ENCODE assay signal across 14 cellular contexts in the genomic region with DNA sequence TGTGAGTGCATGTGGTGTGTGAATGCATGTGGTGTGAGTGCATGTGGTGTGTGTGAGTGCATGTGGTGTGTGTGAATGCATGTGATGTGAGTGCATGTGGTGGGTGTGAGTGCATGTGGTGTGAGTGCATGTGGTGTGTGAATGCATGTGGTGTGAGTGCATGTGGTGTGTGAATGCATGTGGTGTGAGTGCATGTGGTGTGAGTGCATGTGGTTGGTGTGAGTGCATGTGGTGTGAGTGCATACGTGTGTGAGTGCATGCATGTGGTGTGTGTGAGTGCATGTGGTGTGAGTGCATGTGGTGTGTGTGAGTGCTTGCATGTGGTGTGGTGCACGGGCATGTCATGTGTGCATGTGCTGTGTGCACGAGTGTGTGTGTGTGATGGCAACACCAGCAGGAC. TPM values are rescaled to one million over a fixed set of nuclear protein-coding genes. Genes with fewer than 3 reads are reported as not detected.
A peak's percentile ranks its signal among the peaks of the same experiment; 100 is the strongest.
DNase-seq lines count a peak whose midpoint lies in the region; ATAC-seq, FAIRE-seq and TF ChIP-seq lines count a peak whose summit lies in the region.
"Not testable (repeated sequence)": the region's sequence is repeated elsewhere in the genome, so short reads cannot be mapped to it uniquely, and the experiment has no call there.
"Had no signal": no experiment of that assay in that cellular context is flagged by ENCODE, and none has a peak within 500 bp of the region (broad histone marks: within the 10 kb centered on the region; RNA-seq: fewer than 3 reads in every experiment).

No MANE protein-coding gene starts in this region.

- not testable (repeated sequence) for H4K8ac ChIP-seq in H1 (ENCODE audit: extremely low read depth, insufficient read depth, low read length); trophoblast cell (ENCODE audit: low read depth, low read length)

- H4K91ac ChIP-seq in H1 (replicated peaks; ENCODE audit: insufficient read length, low read length); trophoblast cell (ENCODE audit: low read depth, low read length): not testable (repeated sequence)

- not testable (repeated sequence) for H4K12ac ChIP-seq in trophoblast cell (ENCODE audit: low read depth, low read length)

- H2BK20ac ChIP-seq in H1 (ENCODE audit: low read length) = not testable (repeated sequence)

- TF ChIP-seq RAD21 in GM12878 (IDR thresholded peaks at IDR 0.05; ENCODE audit: insufficient read depth, low read depth, low read length); H1 (IDR thresholded peaks at IDR 0.05 in 1 of 2, conservative IDR thresholded peaks at IDR 0.05 in 1 of 2; ENCODE audit: low read depth in 2 of 2, low read length in 2 of 2): not testable (repeated sequence)

- not testable (repeated sequence) for H3K14ac ChIP-seq in H1 (ENCODE audit: insufficient read length); trophoblast cell (ENCODE audit: low read length)

- not testable (repeated sequence) for DNase-seq in GM12891 (ENCODE audit: insufficient read length, low spot score); GM12878 (ENCODE audit: low read depth, low spot score); H1 (ENCODE audit: low read depth in 1 of 2, low spot score in 2 of 2); trophoblast cell
- DNase-seq in kidney (peak; percentile 29), mesenteric fat pad (ENCODE audit: low spot score) (peak; percentile 43)

- H4K20me1 ChIP-seq in GM12878 (ENCODE audit: control insufficient read depth, insufficient read depth); H1 (replicated peaks in 1 of 2; ENCODE audit: control insufficient read depth in 1 of 2, insufficient read depth in 2 of 2, low read length in 2 of 2): not testable (repeated sequence)

- not testable (repeated sequence) for H3K79me1 ChIP-seq in H1 (ENCODE audit: low read depth, low read length); trophoblast cell (ENCODE audit: low read length)

- BruUV-seq in GM12878 (replicated peaks; lab: Mats Ljungman, UMichigan) = not testable (repeated sequence)

- ATAC-seq in GM12878 = not testable (repeated sequence)

- not testable (repeated sequence) for H2AK5ac ChIP-seq in H1 (ENCODE audit: low read depth, low read length); trophoblast cell (ENCODE audit: low read length)

- peak; percentile 28 for FAIRE-seq in GM12891 (lab: Jason Lieb, UNC)
- FAIRE-seq in GM12878 (lab: Jason Lieb, UNC); H1 (lab: Jason Lieb, UNC); kidney (lab: Jason Lieb, UNC): not testable (repeated sequence)

- H3K18ac ChIP-seq in H1 (ENCODE audit: extremely low read depth, low read length); trophoblast cell (ENCODE audit: low read length): not testable (repeated sequence)

- RAD21 ChIA-PET in GM12878 (lab: Charles Lee; ENCODE audit: unreplicated experiment) = not testable (repeated sequence)

- H2AFZ ChIP-seq in GM12878 (ENCODE audit: control insufficient read depth, low read depth, low read length); H1 (ENCODE audit: low read length); trophoblast cell (ENCODE audit: insufficient read depth, low read length, poor library complexity): not testable (repeated sequence)

- H3K23ac ChIP-seq in H1 (ENCODE audit: insufficient read length); trophoblast cell (ENCODE audit: low read length): not testable (repeated sequence)

- SMC1A ChIA-PET in GM12878 (lab: Charles Lee; ENCODE audit: uncharacterized antibody, unreplicated experiment) = interaction anchor here (7.6 kb wide), 1 partner anchor 27 kb away, joined by 131 read pairs; a partner anchor contains a TSS

- H3K79me2 ChIP-seq in GM12878 (ENCODE audit: control insufficient read depth, insufficient read depth, low read length); H1 (ENCODE audit: control insufficient read depth in 1 of 2, insufficient read depth in 2 of 2, low read length in 2 of 2); trophoblast cell (ENCODE audit: control insufficient read depth, insufficient read depth, low read length, poor library complexity): not testable (repeated sequence)

- in situ Hi-C loops in GM12878 (cut with MboI) = not testable (repeated sequence)

- not testable (repeated sequence) for H3K9me3 ChIP-seq in HEK293 (ENCODE audit: control insufficient read depth, insufficient read depth, low read depth, low read length); GM12878 (replicated peaks; ENCODE audit: control insufficient read depth, insufficient read depth, low read length); kidney (ENCODE audit: control insufficient read depth in 1 of 2, low read length in 2 of 2)
- H3K9me3 ChIP-seq in H1 (ENCODE audit: insufficient read depth in 2 of 2, low read depth in 1 of 2, low read length in 1 of 2) (peaks cover 13 to 17% of the 10 kb centered on the region in 2 experiments; a peak in 3 of 4 replicates), trophoblast cell (ENCODE audit: insufficient read depth, low read depth, low read length) (peaks cover 15% of the 10 kb centered on the region)

- not testable (repeated sequence) for TF ChIP-seq EP300 in GM12878 (IDR thresholded peaks at IDR 0.05; ENCODE audit: borderline replicate concordance in 1 of 2, control insufficient read depth in 1 of 2, low read depth in 2 of 2, low read length in 2 of 2); H1 (IDR thresholded peaks at IDR 0.05; ENCODE audit: borderline replicate concordance in 1 of 2, low read depth in 2 of 2, low read length in 2 of 2)

- not testable (repeated sequence) for TF ChIP-seq CTCF in HEK293 (tag by site-specific recombination; IDR thresholded peaks at IDR 0.05); GM12878 (IDR thresholded peaks at IDR 0.05 in 2 of 3, conservative IDR thresholded peaks at IDR 0.05 in 1 of 3; ENCODE audit: control insufficient read depth in 2 of 3, extremely low read depth in 1 of 3, insufficient read depth in 1 of 3, low read depth in 3 of 3, low read length in 3 of 3); H1 (IDR thresholded peaks at IDR 0.05; ENCODE audit: control extremely low read depth in 1 of 3, insufficient read depth in 1 of 3, low read depth in 1 of 3, low read length in 3 of 3); kidney (IDR thresholded peaks at IDR 0.05; ENCODE audit: borderline replicate concordance, extremely low read depth, insufficient read depth)

- H2BK12ac ChIP-seq in H1 (ENCODE audit: low read depth, low read length) = peak overlapping the region; percentile 55; the same call in 1 of the 2 replicates
- not testable (repeated sequence) for H2BK12ac ChIP-seq in trophoblast cell (ENCODE audit: low read length)

- WGBS in GM12878 (ENCODE audit: insufficient coverage, insufficient replicate concordance, low lambda C conversion rate, missing lambda C conversion rate) = 96% methylated on average over 3 of the region's 3 CpGs
- 98% methylated on average over 3 of the region's 3 CpGs; no CpG with 5 or more reads in 1 of the 2 experiments for WGBS in H1 (ENCODE audit: extremely low coverage in 1 of 2, insufficient coverage in 1 of 2, insufficient read length in 1 of 2, insufficient replicate concordance in 2 of 2, low coverage in 1 of 2, low lambda C conversion rate in 2 of 2, missing lambda C conversion rate in 1 of 2), 2 experiments
- WGBS in trophoblast cell (ENCODE audit: extremely low coverage, insufficient coverage, insufficient read length) = no CpG with 5 or more reads among the region's 3 CpGs

- not testable (repeated sequence) for TF ChIP-seq POLR2A in GM12891 (IDR thresholded peaks at IDR 0.05; ENCODE audit: low read depth, low read length); H1 (IDR thresholded peaks at IDR 0.05; ENCODE audit: control extremely low read depth in 1 of 2, low read depth in 2 of 2, low read length in 2 of 2)
- peak; percentile 41; the same call in 1 of the 2 replicates for TF ChIP-seq POLR2A in GM12878 (IDR thresholded peaks at IDR 0.05; ENCODE audit: low read depth, low read length)

- not testable (repeated sequence) for H2BK5ac ChIP-seq in H1 (ENCODE audit: low read depth, low read length); trophoblast cell (ENCODE audit: low read depth, low read length, poor library complexity)

- H3K9ac ChIP-seq in GM12878 (ENCODE audit: control insufficient read depth, insufficient read depth, low read length); H1 (replicated peaks in 1 of 4; ENCODE audit: extremely low read depth in 1 of 4, low read depth in 3 of 4, low read length in 3 of 4); kidney (ENCODE audit: low read length in 2 of 2); trophoblast cell (ENCODE audit: low read length): not testable (repeated sequence)

- not testable (repeated sequence) for H3K4me1 ChIP-seq in HEK293 (ENCODE audit: control insufficient read depth, insufficient read depth, low read length); H1 (replicated peaks in 1 of 4; ENCODE audit: control insufficient read depth in 3 of 4, insufficient read depth in 4 of 4, low read length in 3 of 4); kidney (ENCODE audit: control insufficient read depth in 1 of 2, insufficient read depth in 1 of 2, low read depth in 1 of 2, low read length in 2 of 2); trophoblast cell (ENCODE audit: control insufficient read depth in 1 of 2, insufficient read depth in 2 of 2, low read length in 2 of 2)
- peaks cover 28% of the 10 kb centered on the region for H3K4me1 ChIP-seq in GM12878 (ENCODE audit: control insufficient read depth, insufficient read depth, low read length)

- intact Hi-C loops in GM12878 (cut with micrococcal nuclease; ENCODE audit: unreplicated experiment); kidney (cut with DNase I): not testable (repeated sequence)

- H3K4me3 ChIP-seq in HEK293 (ENCODE audit: low read depth, low read length); GM12878; H1 (ENCODE audit: extremely low read depth in 1 of 4, insufficient read depth in 2 of 4, low read depth in 3 of 4, low read length in 4 of 4); kidney (ENCODE audit: low read length in 2 of 2): not testable (repeated sequence)
- peak overlapping the region; percentile 50 for H3K4me3 ChIP-seq in trophoblast cell (ENCODE audit: low read depth, low read length)

- H3K23me2 ChIP-seq in H1 (ENCODE audit: low read depth, low read length) = not testable (repeated sequence)

- not testable (repeated sequence) for H4K5ac ChIP-seq in H1 (ENCODE audit: insufficient read length, low read depth, low read length)

- CTCF ChIA-PET in HEK293 (lab: Yijun Ruan, JAX); GM12878 (lab: Yijun Ruan, JAX); H1 (lab: Charles Lee; ENCODE audit: partially characterized antibody): not testable (repeated sequence)

- H3K4me2 ChIP-seq in GM12878 (ENCODE audit: control insufficient read depth, insufficient read depth); H1 (ENCODE audit: insufficient read depth in 1 of 2, low read depth in 2 of 2, low read length in 2 of 2); trophoblast cell (ENCODE audit: low read length): not testable (repeated sequence)

- not testable (repeated sequence) for H2BK120ac ChIP-seq in H1 (replicated peaks; ENCODE audit: low read depth, low read length); trophoblast cell (ENCODE audit: insufficient read depth, low read length, poor library complexity)

- H3K27me3 ChIP-seq in GM12878 (replicated peaks in 1 of 2; ENCODE audit: control insufficient read depth in 2 of 2, insufficient read depth in 2 of 2, low read length in 1 of 2); H1 (replicated peaks in 1 of 4; ENCODE audit: control insufficient read depth in 3 of 4, extremely low read depth in 1 of 4, insufficient read depth in 3 of 4, low read length in 3 of 4); trophoblast cell (ENCODE audit: insufficient read depth, low read length): not testable (repeated sequence)

- H3K4ac ChIP-seq in H1 (replicated peaks; ENCODE audit: insufficient read length, low read depth, low read length); trophoblast cell (ENCODE audit: low read depth, low read length): not testable (repeated sequence)

- not testable (repeated sequence) for H3K27ac ChIP-seq in HEK293 (ENCODE audit: extremely low read depth, low read depth, low read length); GM12878 (ENCODE audit: control insufficient read depth, insufficient read depth); H1 (ENCODE audit: low read depth, low read length); kidney (ENCODE audit: low read depth in 2 of 2, low read length in 2 of 2); trophoblast cell (ENCODE audit: low read depth, low read length)

- POLR2A ChIA-PET in HEK293 (lab: Yijun Ruan, JAX); H1 (lab: Charles Lee; ENCODE audit: partially characterized antibody): not testable (repeated sequence)
- POLR2A ChIA-PET in GM12878 (lab: Charles Lee) = interaction anchor here (6.3 kb wide), 1 partner anchor 26 kb away, joined by 96 read pairs; a partner anchor contains a TSS

- peaks cover 30 to 71% of the 10 kb centered on the region in 2 experiments for H3K36me3 ChIP-seq in HEK293 (ENCODE audit: control insufficient read depth in 2 of 2, insufficient read depth in 1 of 2, low read length in 2 of 2)
- peaks cover 14 to 18% of the 10 kb centered on the region in 2 experiments for H3K36me3 ChIP-seq in GM12878 (ENCODE audit: control insufficient read depth in 2 of 2, insufficient read depth in 2 of 2, low read length in 1 of 2)
- peaks cover 18 to 63% (median 36%) of the 10 kb centered on the region in 4 experiments for H3K36me3 ChIP-seq in H1 (ENCODE audit: control insufficient read depth in 2 of 4, insufficient read depth in 4 of 4, low read length in 3 of 4)
- H3K36me3 ChIP-seq in kidney (ENCODE audit: control insufficient read depth in 1 of 2, insufficient read depth in 2 of 2, low read length in 2 of 2) = peaks cover 23 to 27% of the 10 kb centered on the region in 2 donors
- peaks cover 30 to 46% of the 10 kb centered on the region in 2 experiments for H3K36me3 ChIP-seq in trophoblast cell (ENCODE audit: control insufficient read depth in 1 of 2, insufficient read depth in 2 of 2, low read length in 2 of 2)

- not testable (repeated sequence) for H2BK15ac ChIP-seq in H1 (ENCODE audit: low read length)

- not testable (repeated sequence) for H3K56ac ChIP-seq in H1 (replicated peaks; ENCODE audit: insufficient read length, low read depth, low read length)

RNA-seq across cellular contexts. Expression of a gene that starts 23.6 kb away (rescaled TPM):
- 18.2 TPM for polyA plus RNA-seq in GM12891 (2012; ENCODE audit: low read depth, missing spikeins)
- 213 and 214 TPM in 2 replicates for total RNA-seq in GM12878 (2013; cell fraction: nucleolus; rRNA removed)
- total RNA-seq in GM12878 (2014; rRNA removed) (54.4 and 63.2 TPM in 2 replicates), GM12878 (2014; rRNA removed; fragmentation: Illumina TruSeq; extraction: Trizol) (75.7 and 77.5 TPM in 2 replicates), GM12878 (2021) (40.9 and 44.5 TPM in 2 replicates), kidney (56.8 TPM), mesenteric fat pad (53.4 TPM)
- 24.5 TPM for polyA plus RNA-seq in GM12878 (2011; ENCODE audit: low read depth)
- polyA plus RNA-seq in GM12878 (2011; rRNA removed) (36.8 and 47.0 TPM in 2 replicates), GM12878 (2014; fragmentation: Illumina TruSeq; extraction: Trizol) (45.4 and 51.2 TPM in 2 replicates), GM12878 (2014; fragmentation: Nextera tagmentation; extraction: Ambion mirVana) (10 to 100 TPM; 15.8 to 16.1 TPM), GM12878 (2014; rRNA removed) (29.3 and 37.3 TPM in 2 replicates), GM12878 (2016; fragmentation: Nextera tagmentation; extraction: Ambion mirVana) (10 to 100 TPM; 23.4 to 25.3 TPM), H1 (2011; rRNA removed) (9.5 and 15.1 TPM in 2 replicates), kidney (ENCODE audit: insufficient read depth, low read depth, low replicate concordance) (16.1 TPM)
- polyA plus RNA-seq in GM12878 (2011; cell fraction: cytosol; rRNA removed) = 20.6 and 21.1 TPM in 2 replicates
- polyA plus RNA-seq in GM12878 (2011; cell fraction: nucleus; rRNA removed) = 38.2 and 45.2 TPM in 2 replicates
- polyA plus RNA-seq in GM12878 (2012) = 24.8 and 32.0 TPM in 2 replicates
- polyA minus RNA-seq in GM12878 (2011; rRNA and poly(A)+ RNA removed) = 91.0 and 111 TPM in 2 replicates
- 28.5 and 35.3 TPM in 2 replicates for polyA minus RNA-seq in GM12878 (2011; cell fraction: cytosol; rRNA and poly(A)+ RNA removed)
- 45.5 and 69.1 TPM in 2 replicates for polyA minus RNA-seq in GM12878 (2011; cell fraction: nucleus; rRNA and poly(A)+ RNA removed)
- 33.2 and 37.9 TPM in 2 replicates for total RNA-seq in H1 (2021; fragmentation: NEBNext Ultra II Directional; extraction: Animal tissue kit (Norgen Biotek cat#: 25700))
- polyA plus RNA-seq in H1 (2011; cell fraction: cytosol; rRNA removed) = 14.2 TPM
- polyA plus RNA-seq in H1 (2011; cell fraction: nucleus; rRNA removed) = 13.9 TPM
- polyA plus RNA-seq in H1 (2012, experiment 1 of 2) = 16.1 to 28.3 TPM (median 20.3 TPM) in 4 replicates
- polyA plus RNA-seq in H1 (2012, experiment 2 of 2) = 1.2 TPM
- polyA plus RNA-seq in H1 (2013, experiment 1 of 2) = 14.8 TPM
- 14.4 TPM for polyA plus RNA-seq in H1 (2013, experiment 2 of 2)
- polyA minus RNA-seq in H1 (2011; rRNA and poly(A)+ RNA removed) = 48.8 and 70.3 TPM in 2 replicates
- polyA minus RNA-seq in H1 (2011; cell fraction: cytosol; rRNA and poly(A)+ RNA removed) = 20.9 TPM
- 47.8 TPM for polyA minus RNA-seq in H1 (2011; cell fraction: nucleus; rRNA and poly(A)+ RNA removed)
- polyA plus RNA-seq in trophoblast cell (2013) = 12.9 and 13.6 TPM in 2 replicates

RNA-seq across cellular contexts. Expression of a gene that starts 28.2 kb away (rescaled TPM):
- 11.8 TPM for polyA plus RNA-seq in GM12891 (2012; ENCODE audit: low read depth, missing spikeins)
- 14.4 and 18.9 TPM in 2 replicates for total RNA-seq in GM12878 (2013; cell fraction: nucleolus; rRNA removed)
- total RNA-seq in GM12878 (2014; rRNA removed) = 15.2 and 15.6 TPM in 2 replicates
- 22.8 and 23.0 TPM in 2 replicates for total RNA-seq in GM12878 (2014; rRNA removed; fragmentation: Illumina TruSeq; extraction: Trizol)
- 14.3 and 16.0 TPM in 2 replicates for total RNA-seq in GM12878 (2021)
- polyA plus RNA-seq in GM12878 (2011; ENCODE audit: low read depth) = 16.4 TPM
- 16.2 and 25.2 TPM in 2 replicates for polyA plus RNA-seq in GM12878 (2011; rRNA removed)
- 11.7 and 11.9 TPM in 2 replicates for polyA plus RNA-seq in GM12878 (2011; cell fraction: cytosol; rRNA removed)
- 5.5 and 11.2 TPM in 2 replicates for polyA plus RNA-seq in GM12878 (2011; cell fraction: nucleus; rRNA removed)
- polyA plus RNA-seq in GM12878 (2012) = 13.2 and 14.2 TPM in 2 replicates
- 25.5 and 26.4 TPM in 2 replicates for polyA plus RNA-seq in GM12878 (2014; fragmentation: Illumina TruSeq; extraction: Trizol)
- 10 to 100 TPM; 11.3 to 16.0 TPM for polyA plus RNA-seq in GM12878 (2014; fragmentation: Nextera tagmentation; extraction: Ambion mirVana)
- 20.5 and 23.4 TPM in 2 replicates for polyA plus RNA-seq in GM12878 (2014; rRNA removed)
- 10 to 100 TPM; 11.9 to 13.2 TPM for polyA plus RNA-seq in GM12878 (2016; fragmentation: Nextera tagmentation; extraction: Ambion mirVana)
- polyA minus RNA-seq in GM12878 (2011; rRNA and poly(A)+ RNA removed) = 5.4 and 5.6 TPM in 2 replicates
- 4.1 and 5.7 TPM in 2 replicates for polyA minus RNA-seq in GM12878 (2011; cell fraction: cytosol; rRNA and poly(A)+ RNA removed)
- polyA minus RNA-seq in GM12878 (2011; cell fraction: nucleus; rRNA and poly(A)+ RNA removed) = 3.7 and 5.5 TPM in 2 replicates
- total RNA-seq in H1 (2021; fragmentation: NEBNext Ultra II Directional; extraction: Animal tissue kit (Norgen Biotek cat#: 25700)) = 22.2 and 22.6 TPM in 2 replicates
- polyA plus RNA-seq in H1 (2011; rRNA removed) = 6.5 and 7.8 TPM in 2 replicates
- polyA plus RNA-seq in H1 (2011; cell fraction: cytosol; rRNA removed) = 14.2 TPM
- polyA plus RNA-seq in H1 (2011; cell fraction: nucleus; rRNA removed) = 6.2 TPM
- 15.5 to 23.3 TPM (median 18.7 TPM) in 4 replicates for polyA plus RNA-seq in H1 (2012, experiment 1 of 2)
- polyA plus RNA-seq in H1 (2012, experiment 2 of 2) = 1.8 TPM
- polyA plus RNA-seq in H1 (2013, experiment 1 of 2) = 24.2 TPM
- 24.7 TPM for polyA plus RNA-seq in H1 (2013, experiment 2 of 2)
- 4.0 and 5.0 TPM in 2 replicates for polyA minus RNA-seq in H1 (2011; rRNA and poly(A)+ RNA removed)
- 5.4 TPM for polyA minus RNA-seq in H1 (2011; cell fraction: cytosol; rRNA and poly(A)+ RNA removed)
- polyA minus RNA-seq in H1 (2011; cell fraction: nucleus; rRNA and poly(A)+ RNA removed) = 7.7 TPM
- 16.3 TPM for total RNA-seq in kidney
- polyA plus RNA-seq in kidney (ENCODE audit: insufficient read depth, low read depth, low replicate concordance) = 10.3 TPM
- 10.8 TPM for total RNA-seq in mesenteric fat pad
- polyA plus RNA-seq in trophoblast cell (2013) = 14.7 and 15.4 TPM in 2 replicates

RNA-seq across cellular contexts. Expression of a gene that starts 31.6 kb away (rescaled TPM):
- not detected for polyA plus RNA-seq in GM12891 (2012; ENCODE audit: low read depth, missing spikeins)
- total RNA-seq in GM12878 (2013; cell fraction: nucleolus; rRNA removed) = not detected in 2 replicates
- total RNA-seq in GM12878 (2014; rRNA removed) = not detected in 2 replicates
- not detected in 2 replicates for total RNA-seq in GM12878 (2014; rRNA removed; fragmentation: Illumina TruSeq; extraction: Trizol)
- not detected in 2 replicates for total RNA-seq in GM12878 (2021)
- not detected for polyA plus RNA-seq in GM12878 (2011; ENCODE audit: low read depth)
- polyA plus RNA-seq in GM12878 (2011; rRNA removed) = not detected in 2 replicates
- polyA plus RNA-seq in GM12878 (2011; cell fraction: cytosol; rRNA removed) = not detected in 2 replicates
- polyA plus RNA-seq in GM12878 (2011; cell fraction: nucleus; rRNA removed) = not detected in 2 replicates
- not detected in 2 replicates for polyA plus RNA-seq in GM12878 (2012)
- polyA plus RNA-seq in GM12878 (2014; fragmentation: Illumina TruSeq; extraction: Trizol) = not detected in 2 replicates
- polyA plus RNA-seq in GM12878 (2014; fragmentation: Nextera tagmentation; extraction: Ambion mirVana) = not detected
- polyA plus RNA-seq in GM12878 (2014; rRNA removed) = 0.33 TPM in 1 of 2 replicates, not detected in the other
- not detected for polyA plus RNA-seq in GM12878 (2016; fragmentation: Nextera tagmentation; extraction: Ambion mirVana)
- not detected in 2 replicates for polyA minus RNA-seq in GM12878 (2011; rRNA and poly(A)+ RNA removed)
- polyA minus RNA-seq in GM12878 (2011; cell fraction: cytosol; rRNA and poly(A)+ RNA removed) = not detected in 2 replicates
- not detected in 2 replicates for polyA minus RNA-seq in GM12878 (2011; cell fraction: nucleus; rRNA and poly(A)+ RNA removed)
- total RNA-seq in H1 (2021; fragmentation: NEBNext Ultra II Directional; extraction: Animal tissue kit (Norgen Biotek cat#: 25700)) = 0.52 and 0.63 TPM in 2 replicates
- 0.97 and 1.2 TPM in 2 replicates for polyA plus RNA-seq in H1 (2011; rRNA removed)
- 0.45 TPM for polyA plus RNA-seq in H1 (2011; cell fraction: cytosol; rRNA removed)
- 0.60 TPM for polyA plus RNA-seq in H1 (2011; cell fraction: nucleus; rRNA removed)
- polyA plus RNA-seq in H1 (2012, experiment 1 of 2) = 1.1 to 1.2 TPM (median 1.1 TPM) in 4 replicates
- polyA plus RNA-seq in H1 (2012, experiment 2 of 2) = 0.72 TPM
- 0.55 TPM for polyA plus RNA-seq in H1 (2013, experiment 1 of 2)
- polyA plus RNA-seq in H1 (2013, experiment 2 of 2) = 0.55 TPM
- polyA minus RNA-seq in H1 (2011; rRNA and poly(A)+ RNA removed) = 0.13 TPM in 1 of 2 replicates, not detected in the other
- not detected for polyA minus RNA-seq in H1 (2011; cell fraction: cytosol; rRNA and poly(A)+ RNA removed)
- 0.40 TPM for polyA minus RNA-seq in H1 (2011; cell fraction: nucleus; rRNA and poly(A)+ RNA removed)
- total RNA-seq in kidney = 0.50 TPM
- not detected for polyA plus RNA-seq in kidney (ENCODE audit: insufficient read depth, low read depth, low replicate concordance)
- not detected for total RNA-seq in mesenteric fat pad
- polyA plus RNA-seq in trophoblast cell (2013) = 0.04 TPM in 1 of 2 replicates, not detected in the other
- total RNA-seq: A673; Caco-2; Calu3; CD4-positive, alpha-beta T cell; CD8-positive, alpha-beta T cell had no signal
- polyA plus RNA-seq: AG04450, BJ had no signal
